In the genomic region with DNA sequence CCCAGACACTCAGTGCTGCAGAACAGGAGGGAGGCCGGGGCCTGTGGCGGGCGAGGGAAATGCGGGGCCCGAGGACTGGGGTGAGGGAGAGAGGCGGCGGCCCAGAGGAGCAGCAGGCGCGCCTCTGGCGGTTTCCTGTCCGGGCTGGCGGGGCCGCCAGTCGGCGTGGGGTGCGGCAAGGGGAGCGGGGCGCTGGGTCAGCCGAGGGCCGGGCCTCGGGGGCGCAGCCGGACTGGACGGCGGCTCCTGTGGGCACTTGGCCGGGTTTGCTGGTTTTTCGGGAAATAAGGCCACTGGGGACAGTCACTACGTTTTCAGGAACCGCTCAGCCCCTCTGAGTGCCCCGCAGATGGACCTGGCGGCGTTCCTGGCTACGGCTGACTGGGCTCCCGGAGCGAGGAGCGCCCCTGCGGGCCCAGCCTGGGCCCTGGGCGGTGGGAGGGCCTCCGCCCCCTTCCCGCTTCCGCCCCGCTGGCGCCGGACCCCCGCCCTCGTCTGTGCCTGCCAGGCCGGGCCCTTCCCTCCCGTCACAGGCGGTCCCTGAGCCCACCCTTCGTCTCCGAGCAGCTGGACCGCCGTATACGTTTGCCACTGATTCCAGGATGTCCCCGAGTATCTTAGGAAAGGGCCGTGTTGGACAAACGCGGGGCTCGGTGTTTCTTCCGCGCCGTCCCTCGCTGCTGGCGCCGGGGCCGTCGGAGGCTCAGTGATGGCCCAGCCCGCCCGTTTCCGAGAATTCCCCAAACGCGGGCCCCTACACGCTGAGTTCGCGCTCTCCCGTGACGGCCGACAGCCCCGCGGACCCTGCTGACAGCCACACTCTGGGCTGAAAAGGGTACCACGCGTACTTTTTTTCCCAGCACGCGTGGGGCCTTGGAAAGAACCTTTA, we compare ENCODE assay signal across 9 cellular contexts.
DNase-seq lines count a peak whose midpoint lies in the region; ATAC-seq and TF ChIP-seq lines count a peak whose summit lies in the region.
"Had no signal": no experiment of that assay in that cellular context is flagged by ENCODE, and none has a peak within 500 bp of the region (broad histone marks: within the 10 kb centered on the region; RNA-seq: fewer than 3 reads in every experiment).

No MANE protein-coding gene starts in this region.

- H3K27ac ChIP-seq in RWPE2 (ENCODE audit: poor library complexity, severe bottlenecking) (no peak overlapping the region), mesendoderm (ENCODE audit: low read depth, low read length) (no peak overlapping the region), substantia nigra (ENCODE audit: low read depth, low read length, poor library complexity, severe bottlenecking) (peak overlapping the region; percentile 72)

- TF ChIP-seq CTCF in RWPE2 (IDR thresholded peaks at IDR 0.05; ENCODE audit: poor library complexity, severe bottlenecking) (no peak), fibroblast of the aortic adventitia (IDR thresholded peaks at IDR 0.05; ENCODE audit: insufficient read depth, low read length) (no peak)

- DNase-seq in RWPE2 (ENCODE audit: low spot score): no peak
- DNase-seq in fibroblast of the aortic adventitia (ENCODE audit: low read depth): no peak
- no peak for DNase-seq in mesendoderm
- DNase-seq in substantia nigra (lab: John Stamatoyannopoulos, UW): peak in 2 of 49 donors; percentile 42 to 47
- DNase-seq in NCI-H345 treated with DMSO at 0.1 percent for 48 hours (lab: John Stamatoyannopoulos, UW; ENCODE audit: unreplicated experiment): no peak
- no peak for DNase-seq in 8988T
- no peak for DNase-seq in T1000 (lab: John Stamatoyannopoulos, UW)
- DNase-seq: COR-L47 had no signal

- peak overlapping the region; percentile 34 for H3K56ac ChIP-seq in mesendoderm (ENCODE audit: low read length)

- no peak overlapping the region for H3K23ac ChIP-seq in mesendoderm (ENCODE audit: low read length)

- H2BK120ac ChIP-seq in mesendoderm (ENCODE audit: low read depth, low read length): no peak overlapping the region

- no peak overlapping the region for H4K8ac ChIP-seq in mesendoderm (ENCODE audit: low read depth, low read length)

- H4K5ac ChIP-seq in mesendoderm (ENCODE audit: low read length): no peak overlapping the region

- H3K4me3 ChIP-seq in RWPE2 (ENCODE audit: severe bottlenecking) (peak overlapping the region; percentile 4), fibroblast of the aortic adventitia (ENCODE audit: low read depth, low read length) (peak overlapping the region; percentile 22), mesendoderm (ENCODE audit: low read length) (no peak overlapping the region)

- no peaks in the 10 kb centered on the region for H3K36me3 ChIP-seq in RWPE2 (ENCODE audit: low read depth)
- no peaks in the 10 kb centered on the region for H3K36me3 ChIP-seq in mesendoderm (ENCODE audit: control insufficient read depth, insufficient read depth, low read length)

- H3K18ac ChIP-seq in mesendoderm (ENCODE audit: low read length): no peak overlapping the region

- H3K79me1 ChIP-seq in mesendoderm (ENCODE audit: low read length): no peaks in the 10 kb centered on the region

- no peaks in the 10 kb centered on the region for H3K79me2 ChIP-seq in mesendoderm (ENCODE audit: control insufficient read depth, insufficient read depth, low read length)

- H3K4me2 ChIP-seq in mesendoderm (ENCODE audit: low read length): no peak overlapping the region

- no peak overlapping the region for H2BK15ac ChIP-seq in mesendoderm (replicated peaks; ENCODE audit: low read depth)

- no peak overlapping the region for H2AK5ac ChIP-seq in mesendoderm (ENCODE audit: low read length)

- H2BK5ac ChIP-seq in mesendoderm (ENCODE audit: low read length): no peak overlapping the region

- H3K27me3 ChIP-seq in RWPE2 (ENCODE audit: insufficient read depth, poor library complexity, severe bottlenecking) (peaks cover 3% of the 10 kb centered on the region), mesendoderm (ENCODE audit: insufficient read depth, low read length, poor library complexity) (no peaks in the 10 kb centered on the region)

- no CpG with 5 or more reads among the region's 84 CpGs for WGBS in mesendoderm (ENCODE audit: extremely low coverage, insufficient coverage, low lambda C conversion rate)

- no peak overlapping the region for H3K4ac ChIP-seq in mesendoderm (ENCODE audit: low read depth, low read length)

- peak overlapping the region; percentile 21 for H3K9ac ChIP-seq in mesendoderm (ENCODE audit: low read length)

- no peaks in the 10 kb centered on the region for H3K9me3 ChIP-seq in RWPE2 (ENCODE audit: severe bottlenecking)

- ATAC-seq in RWPE2 (ENCODE audit: low read depth) (peak; percentile 70), HG03159 (IDR thresholded peaks at IDR 0.05; ENCODE audit: unreplicated experiment) (no peak)

- H3K4me1 ChIP-seq in RWPE2 (ENCODE audit: insufficient read depth, poor library complexity, severe bottlenecking) (no peaks in the 10 kb centered on the region), mesendoderm (ENCODE audit: control insufficient read depth, low read depth, low read length) (no peaks in the 10 kb centered on the region)
